In genomic region chr18:36028859-36029258, GRCh38 we compare ENCODE assay signal across 35 cellular contexts. TPM values are rescaled to one million over a fixed set of nuclear protein-coding genes. Genes with fewer than 3 reads are reported as not detected.
DNase-seq lines count a peak whose midpoint lies in the region; ATAC-seq, FAIRE-seq and TF ChIP-seq lines count a peak whose summit lies in the region.
"Had no signal": no experiment of that assay in that cellular context is flagged by ENCODE, and none has a peak within 500 bp of the region (broad histone marks: within the 10 kb centered on the region; RNA-seq: fewer than 3 reads in every experiment).

No MANE protein-coding gene starts in this region.

- H3K27ac ChIP-seq in 22Rv1, result peak overlapping the region; percentile 19; the same call in 1 of the 2 replicates
- no peak overlapping the region for H3K27ac ChIP-seq in CD4-positive, alpha-beta memory T cell (ENCODE audit: low read depth, low read length)
- H3K27ac ChIP-seq in adrenal gland, result peak overlapping the region in 3 of 5 donors; percentile 16 to 33 (median 22)
- no peak overlapping the region for H3K27ac ChIP-seq in HepG2 (ENCODE audit: extremely low read length, insufficient read depth, low read length)
- H3K27ac ChIP-seq: BLaER1, HL-60, neutrophil, psoas muscle, WERI-Rb-1 had no signal

- no peaks in the 10 kb centered on the region for H3K27me3 Mint-ChIP-seq in CD4-positive, alpha-beta memory T cell
- no peaks in the 10 kb centered on the region for H3K27me3 Mint-ChIP-seq in activated CD8-positive, alpha-beta memory T cell treated with anti-CD3 and anti-CD28 coated beads, Interleukin-2, amount 10 ng/mL, durations not matched to agents 7 days and 5 days
- H3K27me3 Mint-ChIP-seq: activated naive CD8-positive, alpha-beta T cell; effector memory CD8-positive, alpha-beta T cell; naive B cell; type B pancreatic cell had no signal

- peaks cover 32 to 56% of the 10 kb centered on the region in 2 donors for H3K36me3 Mint-ChIP-seq in CD4-positive, alpha-beta memory T cell
- H3K36me3 Mint-ChIP-seq in activated CD8-positive, alpha-beta memory T cell treated with anti-CD3 and anti-CD28 coated beads, Interleukin-2, amount 10 ng/mL, durations not matched to agents 7 days and 5 days, result peaks cover 26% of the 10 kb centered on the region

- no peak for FAIRE-seq in HepG2 (lab: Jason Lieb, UNC)
- FAIRE-seq: GM12878 had no signal

- peak overlapping the region in 5 of 7 donors; percentile 11 to 60 (median 36) for H3K27ac Mint-ChIP-seq in CD4-positive, alpha-beta memory T cell
- H3K27ac Mint-ChIP-seq in activated CD8-positive, alpha-beta memory T cell treated with anti-CD3 and anti-CD28 coated beads, Interleukin-2, amount 10 ng/mL, durations not matched to agents 7 days and 5 days, result no peak overlapping the region
- H3K27ac Mint-ChIP-seq: activated T-helper 1 cell treated with anti-CD3 and anti-CD28 coated beads, Interleukin-12 subunit alpha, Interleukin-12 subunit beta, Interleukin-2, Interleukin-4 antibody, amounts not matched to agents 30 ng/mL and 10 ng/mL and 1 ng/mL, durations not matched to agents 14 hours and 24 hours and 36 hours; effector memory CD8-positive, alpha-beta T cell; mesothelial cell of epicardium; stimulated activated effector memory CD8-positive, alpha-beta T cell treated with anti-CD3 and anti-CD28 coated beads, Interleukin-12 subunit alpha, Interleukin-12 subunit beta, amount 100 ng/mL, for 72 hours; type B pancreatic cell had no signal

- H3K79me2 ChIP-seq in HepG2 (ENCODE audit: insufficient read depth, low read length), result peaks cover 20% of the 10 kb centered on the region

- in situ Hi-C loops in HepG2 (cut with HindIII; ENCODE audit: extremely low pct_ligation_motif_present, low pct_unique_long_range_greater_than_20kb), result loop anchor here (10.0 kb wide), 1 partner anchor 256 kb away; no protein-coding TSS in a partner anchor

- H3K4me3 Mint-ChIP-seq in CD4-positive, alpha-beta memory T cell, result peak overlapping the region in 2 of 8 donors; percentile 7 to 16
- no peak overlapping the region for H3K4me3 Mint-ChIP-seq in activated CD8-positive, alpha-beta memory T cell treated with anti-CD3 and anti-CD28 coated beads, Interleukin-2, amount 10 ng/mL, durations not matched to agents 7 days and 5 days
- H3K4me3 Mint-ChIP-seq: activated naive CD8-positive, alpha-beta T cell; activated T-helper 1 cell treated with anti-CD3 and anti-CD28 coated beads, Interleukin-12 subunit alpha, Interleukin-12 subunit beta, Interleukin-2, Interleukin-4 antibody, amounts not matched to agents 30 ng/mL and 10 ng/mL and 1 ng/mL, durations not matched to agents 14 hours and 24 hours and 36 hours; effector memory CD8-positive, alpha-beta T cell; H9; mesothelial cell of epicardium; stimulated activated effector memory CD8-positive, alpha-beta T cell treated with anti-CD3 and anti-CD28 coated beads, Interleukin-12 subunit alpha, Interleukin-12 subunit beta, amount 100 ng/mL, for 72 hours; type B pancreatic cell had no signal

- no peak for TF ChIP-seq EP300 in HepG2 (IDR thresholded peaks at IDR 0.05; ENCODE audit: low read depth in 2 of 2, low read length in 2 of 2)
- TF ChIP-seq EP300 in HepG2 (CRISPR knock-in tag; IDR thresholded peaks at IDR 0.05; ENCODE audit: borderline replicate concordance), result no peak

- no TSS peak for BruUV-seq in HepG2 (replicated peaks; lab: Mats Ljungman, UMichigan)

- TF ChIP-seq CTCF in 22Rv1 (IDR thresholded peaks at IDR 0.05) (no peak), adrenal gland (IDR thresholded peaks at IDR 0.05) (no peak), HepG2 (CRISPR knock-in tag; IDR thresholded peaks at IDR 0.05) (no peak)

- TF ChIP-seq RAD21 in HepG2 (CRISPR knock-in tag; IDR thresholded peaks at IDR 0.05), result no peak

- CTCF ChIA-PET in CD4-positive, alpha-beta memory T cell (lab: Charles Lee; ENCODE audit: partially characterized antibody), result interaction anchor here (0.5 to 1.0 kb wide), 2 partner anchors 11 to 25 kb away, joined by 4 to 5 read pairs; no protein-coding TSS in a partner anchor
- CTCF ChIA-PET in HepG2 (lab: Yijun Ruan, JAX; ENCODE audit: low intra/inter-chr PET ratio, low total read pairs), result no interaction called here
- CTCF ChIA-PET in activated CD8-positive, alpha-beta memory T cell treated with anti-CD3 and anti-CD28 coated beads, Interleukin-2, amount 10 ng/mL, durations not matched to agents 7 days and 5 days (lab: Charles Lee), result interaction anchor here (0.7 to 1.6 kb wide), 3 partner anchors 11 to 314 kb away, joined by 3 read pairs; no protein-coding TSS in a partner anchor

- ATAC-seq in HepG2 (peak; percentile 79), GM21526 (IDR thresholded peaks at IDR 0.05; ENCODE audit: low FRiP score, unreplicated experiment) (no peak)
- no peak for ATAC-seq in activated CD8-positive, alpha-beta memory T cell treated with anti-CD3 and anti-CD28 coated beads, Interleukin-2, amount 10 ng/mL, durations not matched to agents 7 days and 5 days
- ATAC-seq: effector memory CD8-positive, alpha-beta T cell; GM12878; Panc1; psoas muscle; stimulated activated effector memory CD8-positive, alpha-beta T cell treated with anti-CD3 and anti-CD28 coated beads, Interleukin-12 subunit alpha, Interleukin-12 subunit beta, amount 100 ng/mL, for 72 hours had no signal

- no peak overlapping the region for H2AFZ ChIP-seq in HepG2 (ENCODE audit: low read length)

- POLR2A ChIA-PET in CD4-positive, alpha-beta memory T cell (lab: Charles Lee; ENCODE audit: partially characterized antibody), result interaction anchor here (0.7 kb wide), 1 partner anchor 538 kb away, joined by 4 read pairs; no protein-coding TSS in a partner anchor
- POLR2A ChIA-PET in HepG2 (lab: Yijun Ruan, JAX), result interaction anchor here (1.3 kb wide), 1 partner anchor 38 kb away, joined by 3 read pairs; the partner anchor contains the start of gene RPRD1A

- H3K9me3 ChIP-seq in CD4-positive, alpha-beta memory T cell (ENCODE audit: control insufficient read depth in 1 of 2, low read length in 2 of 2), result no peaks in the 10 kb centered on the region
- H3K9me3 ChIP-seq in adrenal gland (replicated peaks in 1 of 3) (no peaks in the 10 kb centered on the region), HepG2 (ENCODE audit: low read length) (no peaks in the 10 kb centered on the region)
- H3K9me3 ChIP-seq: BLaER1, neutrophil, psoas muscle had no signal

- DNase-seq in CD4-positive, alpha-beta memory T cell, result no peak
- DNase-seq in adrenal gland (peak in 4 of 7 donors; percentile 19 to 57 (median 32)), HepG2 (ENCODE audit: low spot score) (peak; percentile 58), foreskin melanocyte (no peak)
- no peak for DNase-seq in activated CD8-positive, alpha-beta memory T cell treated with anti-CD3 and anti-CD28 coated beads, Interleukin-2, amount 10 ng/mL, durations not matched to agents 7 days and 5 days
- DNase-seq: activated CD4-positive, alpha-beta T cell treated with anti-CD3 and anti-CD28 coated beads for 48 hours; aorta; cortex of kidney; DMS153; effector memory CD8-positive, alpha-beta T cell; erythroblast; H9; islet precursor cell; Karpas-422; naive B cell; NCI-H1436; NCI-H2107; NCI-H748 treated with DMSO at 0.1 percent for 48 hours; psoas muscle; Right ventricle myocardium superior; stimulated activated CD4-positive, alpha-beta T cell treated with anti-CD3 and anti-CD28 coated beads, Interleukin-4, amount 100 ng/mL, for 4 hours; T-helper 9 cell; WERI-Rb-1 had no signal

- intact Hi-C loops in CD4-positive, alpha-beta memory T cell (cut with micrococcal nuclease), result no loop called here
- intact Hi-C loops in adrenal gland (cut with DNase I) (no loop called here), HepG2 (cut with micrococcal nuclease; ENCODE audit: unreplicated experiment) (no loop called here)

- H3K9me3 Mint-ChIP-seq in CD4-positive, alpha-beta memory T cell, result no peaks in the 10 kb centered on the region
- no peaks in the 10 kb centered on the region for H3K9me3 Mint-ChIP-seq in activated CD8-positive, alpha-beta memory T cell treated with anti-CD3 and anti-CD28 coated beads, Interleukin-2, amount 10 ng/mL, durations not matched to agents 7 days and 5 days (ENCODE audit: low read depth)
- H3K9me3 Mint-ChIP-seq: activated T-helper 1 cell treated with anti-CD3 and anti-CD28 coated beads, Interleukin-12 subunit alpha, Interleukin-12 subunit beta, Interleukin-2, Interleukin-4 antibody, amounts not matched to agents 30 ng/mL and 10 ng/mL and 1 ng/mL, durations not matched to agents 14 hours and 24 hours and 36 hours; effector memory CD8-positive, alpha-beta T cell; H9; mesothelial cell of epicardium; naive B cell; stimulated activated effector memory CD8-positive, alpha-beta T cell treated with anti-CD3 and anti-CD28 coated beads, Interleukin-12 subunit alpha, Interleukin-12 subunit beta, amount 100 ng/mL, for 72 hours; type B pancreatic cell had no signal

- peaks cover 22% of the 10 kb centered on the region for H3K36me3 ChIP-seq in CD4-positive, alpha-beta memory T cell (ENCODE audit: insufficient read depth, low read length)
- H3K36me3 ChIP-seq in adrenal gland (replicated peaks in 1 of 2) (peaks cover 0 to 15% of the 10 kb centered on the region in 2 donors), HepG2 (replicated peaks in 1 of 2; ENCODE audit: control insufficient read depth in 1 of 2, insufficient read depth in 2 of 2, low read length in 2 of 2) (peaks cover 5 to 54% of the 10 kb centered on the region in 2 experiments; a peak in 4 of 5 replicates)

- no peak overlapping the region for H3K9ac ChIP-seq in HepG2 (ENCODE audit: insufficient read depth, low read depth, low read length)
- H3K9ac ChIP-seq: BLaER1 had no signal

- H3K4me3 ChIP-seq in CD4-positive, alpha-beta memory T cell (ENCODE audit: low read length in 2 of 2), result no peak overlapping the region
- H3K4me3 ChIP-seq in adrenal gland (no peak overlapping the region), HepG2 (replicated peaks in 1 of 3; ENCODE audit: insufficient read depth in 1 of 3, low read depth in 2 of 3, low read length in 3 of 3) (no peak overlapping the region)
- H3K4me3 ChIP-seq: BLaER1, GM12878, psoas muscle had no signal

- peaks cover 6% of the 10 kb centered on the region; the same call in 1 of the 2 replicates for H4K20me1 ChIP-seq in HepG2 (ENCODE audit: insufficient read depth, low read length)

- peaks cover 4% of the 10 kb centered on the region for H3K4me1 ChIP-seq in CD4-positive, alpha-beta memory T cell (ENCODE audit: insufficient read depth, low read length)
- peaks cover 0 to 37% of the 10 kb centered on the region in 2 donors for H3K4me1 ChIP-seq in adrenal gland (replicated peaks in 1 of 2)
- peaks cover 18% of the 10 kb centered on the region for H3K4me1 ChIP-seq in HepG2 (ENCODE audit: insufficient read depth, low read length)

- H3K4me2 ChIP-seq in HepG2 (ENCODE audit: low read depth, low read length), result no peak overlapping the region
- H3K4me2 ChIP-seq: BLaER1 had no signal

- WGBS in adrenal gland, 4 donors, result 35 to 56% (median 45%) methylated on average over 2 of the region's 2 CpGs
- WGBS in HepG2 (ENCODE audit: low lambda C conversion rate), result 72% methylated on average over 2 of the region's 2 CpGs

- peaks cover 11 to 24% (median 16%) of the 10 kb centered on the region in 4 donors for H3K4me1 Mint-ChIP-seq in CD4-positive, alpha-beta memory T cell
- H3K4me1 Mint-ChIP-seq in activated CD8-positive, alpha-beta memory T cell treated with anti-CD3 and anti-CD28 coated beads, Interleukin-2, amount 10 ng/mL, durations not matched to agents 7 days and 5 days, result peaks cover 4% of the 10 kb centered on the region
- H3K4me1 Mint-ChIP-seq: H9 had no signal

- no peaks in the 10 kb centered on the region for H3K27me3 ChIP-seq in CD4-positive, alpha-beta memory T cell (ENCODE audit: insufficient read depth, low read length)
- H3K27me3 ChIP-seq in adrenal gland (no peaks in the 10 kb centered on the region), HepG2 (ENCODE audit: control insufficient read depth in 1 of 2, insufficient read depth in 2 of 2, low read length in 2 of 2) (no peaks in the 10 kb centered on the region)
- H3K27me3 ChIP-seq: BLaER1, neutrophil had no signal

- no peak for TF ChIP-seq POLR2A in adrenal gland (IDR thresholded peaks at IDR 0.05)
- TF ChIP-seq POLR2A in HepG2 (IDR thresholded peaks at IDR 0.05; ENCODE audit: insufficient read depth in 1 of 2, low read depth in 2 of 2, low read length in 2 of 2), result no peak

RNA-seq across cellular contexts. Expression of gene RPRD1A, which starts 38.5 kb away (rescaled TPM):
- total RNA-seq in CD4-positive, alpha-beta memory T cell, result 10 to 100 TPM; 40.1 to 42.3 TPM
- 10 to 100 TPM in 1 of 2 donors, 1 to 10 TPM in 1; 6.1 to 12.8 TPM for polyA plus RNA-seq in CD4-positive, alpha-beta memory T cell
- 100 to 1,000 TPM in 2 of 8 donors, 10 to 100 TPM in 6; 40.7 to 106 (median 58.4) TPM for total RNA-seq in adrenal gland
- 10 to 100 TPM; 28.9 to 62.6 (median 31.9) TPM for polyA plus RNA-seq in adrenal gland
- 78.2 and 105 TPM in 2 replicates for total RNA-seq in HepG2 (2016; rRNA removed; fragmentation: Illumina TruSeq; extraction: Trizol)
- total RNA-seq in HepG2 (2016; cell fraction: cytosol; rRNA removed; fragmentation: Illumina TruSeq; extraction: Trizol; ENCODE audit: low read depth), result 45.6 and 46.6 TPM in 2 replicates
- total RNA-seq in HepG2 (2016; cell fraction: insoluble cytoplasmic fraction; rRNA removed; fragmentation: Illumina TruSeq; extraction: Trizol), result 79.2 and 105 TPM in 2 replicates
- 54.0 and 61.2 TPM in 2 replicates for total RNA-seq in HepG2 (2016; cell fraction: membrane; rRNA removed; fragmentation: Illumina TruSeq; extraction: Trizol)
- 85.2 and 97.0 TPM in 2 replicates for total RNA-seq in HepG2 (2016; cell fraction: nucleus; rRNA removed; fragmentation: Illumina TruSeq; extraction: Trizol)
- polyA plus RNA-seq in HepG2 (2011; rRNA removed), result 36.4 and 42.5 TPM in 2 replicates
- 15.8 and 21.7 TPM in 2 replicates for polyA plus RNA-seq in HepG2 (2011; cell fraction: cytosol; rRNA removed)
- polyA plus RNA-seq in HepG2 (2011; cell fraction: nucleus; rRNA removed), result 49.0 and 60.6 TPM in 2 replicates
- polyA plus RNA-seq in HepG2 (2012), result 49.2 and 49.7 TPM in 2 replicates
- polyA plus RNA-seq in HepG2 (2016; cell fraction: cytosol; fragmentation: Illumina TruSeq; extraction: Trizol; ENCODE audit: low read depth), result 8.8 and 9.0 TPM in 2 replicates
- polyA plus RNA-seq in HepG2 (2016; cell fraction: insoluble cytoplasmic fraction; fragmentation: Illumina TruSeq; extraction: Trizol; ENCODE audit: low read depth), result 67.3 and 70.4 TPM in 2 replicates
- 25.6 and 26.2 TPM in 2 replicates for polyA plus RNA-seq in HepG2 (2016; cell fraction: membrane; fragmentation: Illumina TruSeq; extraction: Trizol; ENCODE audit: low read depth)
- 67.7 and 71.1 TPM in 2 replicates for polyA plus RNA-seq in HepG2 (2016; cell fraction: nucleus; fragmentation: Illumina TruSeq; extraction: Trizol; ENCODE audit: insufficient read depth, low read depth)
- 39.8 and 42.7 TPM in 2 replicates for polyA minus RNA-seq in HepG2 (2011; rRNA and poly(A)+ RNA removed; ENCODE audit: low replicate concordance)
- 40.6 and 41.2 TPM in 2 replicates for polyA minus RNA-seq in HepG2 (2011; cell fraction: cytosol; rRNA and poly(A)+ RNA removed)
- 151 and 160 TPM in 2 replicates for polyA minus RNA-seq in HepG2 (2011; cell fraction: nucleus; rRNA and poly(A)+ RNA removed)
- total RNA-seq in activated CD8-positive, alpha-beta memory T cell treated with anti-CD3 and anti-CD28 coated beads, Interleukin-2, amount 10 ng/mL, durations not matched to agents 7 days and 5 days, result 10 to 100 TPM; 26.2 to 33.4 TPM

Comparison
In these comparisons a context has a peak if more than half of its experiments do, and no peak if none do; other contexts are left out.
1. H3K27ac ChIP-seq: peak in 22Rv1 (single experiment) and adrenal gland (3 of 5); none in CD4-positive, alpha-beta memory T cell (single experiment) and HepG2 (single experiment).
2. DNase-seq: peak in adrenal gland (4 of 7) and HepG2 (single experiment); none in CD4-positive, alpha-beta memory T cell (0 of 5), foreskin melanocyte (single experiment) and activated CD8-positive, alpha-beta memory T cell treated with anti-CD3 and anti-CD28 coated beads, Interleukin-2, amount 10 ng/mL, durations not matched to agents 7 days and 5 days (single experiment).